In the genomic region with DNA sequence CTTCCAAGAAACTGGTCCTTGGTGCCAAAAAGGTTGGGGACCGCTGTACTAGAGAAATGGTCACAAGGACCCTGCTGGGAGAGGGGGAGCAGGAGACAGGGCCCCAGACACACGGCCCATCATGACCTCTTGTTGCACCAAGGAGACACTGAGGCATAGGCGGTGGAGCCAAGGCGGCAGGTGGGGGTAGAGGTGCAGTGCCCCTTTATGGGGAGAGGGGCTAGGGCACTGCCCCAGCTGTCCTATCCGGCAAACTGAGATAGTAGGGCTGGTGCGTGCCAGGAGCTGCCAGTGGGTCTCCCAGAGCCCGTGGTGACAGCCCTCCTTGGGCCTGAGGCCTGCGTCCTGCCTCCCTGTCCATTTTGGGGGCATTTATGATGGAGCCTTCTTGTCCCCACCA, we compare ENCODE assay signal across 27 cellular contexts. TPM values are rescaled to one million over a fixed set of nuclear protein-coding genes. Genes with fewer than 3 reads are reported as not detected.
DNase-seq lines count a peak whose midpoint lies in the region; ATAC-seq and TF ChIP-seq lines count a peak whose summit lies in the region.
"Had no signal": no experiment of that assay in that cellular context is flagged by ENCODE, and none has a peak within 500 bp of the region (broad histone marks: within the 10 kb centered on the region; RNA-seq: fewer than 3 reads in every experiment).

No MANE protein-coding gene starts in this region.

- H2BK120ac ChIP-seq in neuronal stem cell (ENCODE audit: low read depth, low read length) = no peak overlapping the region
- no peak overlapping the region for H2BK120ac ChIP-seq in mesendoderm (ENCODE audit: low read depth, low read length)

- no peak for TF ChIP-seq POLR2A in GM18505 (IDR thresholded peaks at IDR 0.05; ENCODE audit: borderline replicate concordance, extremely low read depth, insufficient read depth, insufficient read length)

- no peaks in the 10 kb centered on the region for H3K9me3 ChIP-seq in cardiac muscle cell (ENCODE audit: low read depth)
- no peaks in the 10 kb centered on the region for H3K9me3 ChIP-seq in left ventricle myocardium inferior (replicated peaks)
- no peaks in the 10 kb centered on the region for H3K9me3 ChIP-seq in neuronal stem cell (replicated peaks in 1 of 2; ENCODE audit: control insufficient read depth in 2 of 2, insufficient read depth in 1 of 2, low read depth in 1 of 2, low read length in 2 of 2)

- no peak overlapping the region for H4K91ac ChIP-seq in neuronal stem cell (ENCODE audit: low read depth, low read length, poor library complexity)

- H3K79me1 ChIP-seq in neuronal stem cell (ENCODE audit: low read depth, low read length) (peaks cover 4% of the 10 kb centered on the region), mesendoderm (ENCODE audit: low read length) (no peaks in the 10 kb centered on the region)

- H3K4ac ChIP-seq in neuronal stem cell (ENCODE audit: low read length) (no peak overlapping the region), mesendoderm (ENCODE audit: low read depth, low read length) (no peak overlapping the region)

- H3K9ac ChIP-seq in neuronal stem cell (ENCODE audit: low read depth, low read length, poor library complexity) = no peak overlapping the region
- H3K9ac ChIP-seq in mesendoderm (ENCODE audit: low read length) = no peak overlapping the region

- POLR2A ChIA-PET in HEK293T (lab: Yijun Ruan, JAX) = no interaction called here

- no CpG with 5 or more reads among the region's 8 CpGs for WGBS in neuronal stem cell (ENCODE audit: extremely low coverage in 2 of 2, insufficient read length in 2 of 2, insufficient replicate concordance in 1 of 2), 2 donors
- no CpG with 5 or more reads among the region's 8 CpGs for WGBS in mesendoderm (ENCODE audit: extremely low coverage, insufficient coverage, low lambda C conversion rate)

- H3K36me3 ChIP-seq in cardiac muscle cell (peaks cover 37% of the 10 kb centered on the region), left ventricle myocardium inferior (peaks cover 31% of the 10 kb centered on the region), neuronal stem cell (replicated peaks in 1 of 2; ENCODE audit: control insufficient read depth in 2 of 2, insufficient read depth in 2 of 2, low read length in 2 of 2) (no peaks in the 10 kb centered on the region), mesendoderm (ENCODE audit: control insufficient read depth, insufficient read depth, low read length) (no peaks in the 10 kb centered on the region)

- H2AFZ ChIP-seq in neuronal stem cell (ENCODE audit: low read length) = no peak overlapping the region
- H2AFZ ChIP-seq: GM23338, PC-9 had no signal

- CTCF ChIA-PET in HEK293T (lab: Yijun Ruan, JAX) = interaction anchor here (1.3 kb wide), 1 partner anchor 103 kb away, joined by 3 read pairs; no protein-coding TSS in a partner anchor

- H3K4me2 ChIP-seq in neuronal stem cell (ENCODE audit: insufficient read depth, low read length, poor library complexity, severe bottlenecking) (no peak overlapping the region), mesendoderm (ENCODE audit: low read length) (no peak overlapping the region)
- H3K4me2 ChIP-seq: GM23338, PC-9 had no signal

- peak overlapping the region; percentile 43 for H2BK15ac ChIP-seq in neuronal stem cell (ENCODE audit: low read length)
- no peak overlapping the region for H2BK15ac ChIP-seq in mesendoderm (replicated peaks; ENCODE audit: low read depth)

- H3K18ac ChIP-seq in neuronal stem cell (ENCODE audit: low read length) (peak overlapping the region; percentile 78), mesendoderm (ENCODE audit: low read length) (no peak overlapping the region)

- H2AK5ac ChIP-seq in neuronal stem cell (ENCODE audit: low read depth, low read length) = peak overlapping the region; percentile 71
- H2AK5ac ChIP-seq in mesendoderm (ENCODE audit: low read length) = no peak overlapping the region

- no peak overlapping the region for H3K14ac ChIP-seq in neuronal stem cell (ENCODE audit: low read length)

- H3K79me2 ChIP-seq in mesendoderm (ENCODE audit: control insufficient read depth, insufficient read depth, low read length) = no peaks in the 10 kb centered on the region

- H2BK12ac ChIP-seq in neuronal stem cell (ENCODE audit: low read length) = no peak overlapping the region

- no peak overlapping the region for H3K56ac ChIP-seq in mesendoderm (ENCODE audit: low read length)

- H3K4me1 ChIP-seq in cardiac muscle cell (ENCODE audit: low read depth) (no peaks in the 10 kb centered on the region), left ventricle myocardium inferior (peaks cover 13% of the 10 kb centered on the region), neuronal stem cell (ENCODE audit: control insufficient read depth in 2 of 2, insufficient read depth in 1 of 2, low read depth in 1 of 2, low read length in 2 of 2) (peaks cover 0 to 14% of the 10 kb centered on the region in 2 donors), mesendoderm (ENCODE audit: control insufficient read depth, low read depth, low read length) (no peaks in the 10 kb centered on the region)

- H3K4me3 ChIP-seq in cardiac muscle cell (no peak overlapping the region), left ventricle myocardium inferior (no peak overlapping the region), neuronal stem cell (ENCODE audit: low read length in 2 of 2) (no peak overlapping the region), mesendoderm (ENCODE audit: low read length) (no peak overlapping the region)
- H3K4me3 ChIP-seq: GM23338, PC-9 had no signal

- no peak for TF ChIP-seq CTCF in cardiac muscle cell (IDR thresholded peaks at IDR 0.05; ENCODE audit: low read depth, low read length)
- TF ChIP-seq CTCF in left ventricle myocardium inferior (IDR thresholded peaks at IDR 0.05; ENCODE audit: borderline replicate concordance) = no peak

- H3K27ac ChIP-seq in cardiac muscle cell (peak overlapping the region; percentile 98), left ventricle myocardium inferior (replicated peaks) (peak overlapping the region; percentile 61), neuronal stem cell (replicated peaks; ENCODE audit: low read length) (no peak overlapping the region), mesendoderm (ENCODE audit: low read depth, low read length) (no peak overlapping the region)
- H3K27ac ChIP-seq: PC-9 had no signal

- H3K27me3 ChIP-seq in cardiac muscle cell (no peaks in the 10 kb centered on the region), left ventricle myocardium inferior (ENCODE audit: low read depth) (no peaks in the 10 kb centered on the region), neuronal stem cell (ENCODE audit: control insufficient read depth in 3 of 3, insufficient read depth in 3 of 3, low read depth in 1 of 3, low read length in 3 of 3) (peaks cover 0 to 13% (median 0%) of the 10 kb centered on the region in 3 experiments), mesendoderm (ENCODE audit: insufficient read depth, low read length, poor library complexity) (no peaks in the 10 kb centered on the region)

- H4K8ac ChIP-seq in neuronal stem cell (ENCODE audit: low read depth, low read length) = no peak overlapping the region
- H4K8ac ChIP-seq in mesendoderm (ENCODE audit: low read depth, low read length) = no peak overlapping the region

- no peak overlapping the region for H2BK5ac ChIP-seq in neuronal stem cell (ENCODE audit: low read length)
- H2BK5ac ChIP-seq in mesendoderm (ENCODE audit: low read length) = no peak overlapping the region

- H3K23ac ChIP-seq in neuronal stem cell (ENCODE audit: low read depth, low read length, poor library complexity) = no peak overlapping the region
- H3K23ac ChIP-seq in mesendoderm (ENCODE audit: low read length) = no peak overlapping the region

- intact Hi-C loops in left ventricle myocardium inferior (cut with micrococcal nuclease) = no loop called here

- DNase-seq in cardiac muscle cell (ENCODE audit: low read depth in 1 of 2, low spot score in 1 of 2) (peak in 1 of 2 donors; percentile 32), left ventricle myocardium inferior (peak; percentile 55), neuronal stem cell (ENCODE audit: low spot score) (no peak), HEK293T (ENCODE audit: extremely low spot score) (no peak), mesendoderm (no peak)
- DNase-seq in effector CD8-positive, alpha-beta T cell (lab: John Stamatoyannopoulos, UW) = no peak
- DNase-seq: C1 segment of cervical spinal cord; CD4-positive, alpha-beta memory T cell; COR-L47; H9; HFFc6; KBM-7; MV-4-11; NCI-H1105; NCI-H1436 treated with DMSO at 0.1 percent for 48 hours; NCI-H1930; NCI-H446; NCI-H526; NCI-H82; NK-92 treated with Interleukin-12 subunit alpha and Interleukin-12 subunit beta, amount 100 ng/mL, for 24 hours; PC-9; RPMI8226; SHP77 treated with DMSO at 0.1 percent for 48 hours had no signal

- ATAC-seq in GM18505 (IDR thresholded peaks at IDR 0.05; ENCODE audit: unreplicated experiment) = no peak
- ATAC-seq: GM23338 had no signal

- no peak overlapping the region for H4K5ac ChIP-seq in mesendoderm (ENCODE audit: low read length)

TF ChIP-seq in HEK293T, 16 proteins besides CTCF, POLR2A, EP300 and RAD21:
- no peak for TF ChIP-seq ZNF384 (IDR thresholded peaks at IDR 0.05)
- TF ChIP-seq SP1 (IDR thresholded peaks at IDR 0.05) = no peak
- no peak for TF ChIP-seq L3MBTL2 (conservative IDR thresholded peaks at IDR 0.05)
- TF ChIP-seq, protein P1, sequence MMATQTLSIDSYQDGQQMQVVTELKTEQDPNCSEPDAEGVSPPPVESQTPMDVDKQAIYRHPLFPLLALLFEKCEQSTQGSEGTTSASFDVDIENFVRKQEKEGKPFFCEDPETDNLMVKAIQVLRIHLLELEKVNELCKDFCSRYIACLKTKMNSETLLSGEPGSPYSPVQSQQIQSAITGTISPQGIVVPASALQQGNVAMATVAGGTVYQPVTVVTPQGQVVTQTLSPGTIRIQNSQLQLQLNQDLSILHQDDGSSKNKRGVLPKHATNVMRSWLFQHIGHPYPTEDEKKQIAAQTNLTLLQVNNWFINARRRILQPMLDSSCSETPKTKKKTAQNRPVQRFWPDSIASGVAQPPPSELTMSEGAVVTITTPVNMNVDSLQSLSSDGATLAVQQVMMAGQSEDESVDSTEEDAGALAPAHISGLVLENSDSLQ (IDR thresholded peaks at IDR 0.05) = no peak

RNA-seq across cellular contexts. Expression of a gene that starts 20.3 kb away (rescaled TPM):
- 4,623 and 7,232 TPM in 2 replicates for total RNA-seq in cardiac muscle cell
- 7,307 and 9,291 TPM in 2 replicates for polyA plus RNA-seq in cardiac muscle cell
- total RNA-seq in left ventricle myocardium inferior = 8,708 TPM
- polyA plus RNA-seq in neuronal stem cell (2013, experiment 1 of 2) = 8.6 TPM
- 10.2 TPM for polyA plus RNA-seq in neuronal stem cell (2013, experiment 2 of 2)
- polyA plus RNA-seq in mesendoderm (2013, experiment 1 of 2) = 9.1 TPM
- polyA plus RNA-seq in mesendoderm (2013, experiment 2 of 2) = 10.8 TPM
- total RNA-seq: CD4-positive, alpha-beta memory T cell; Daoy; HFFc6 had no signal
- polyA plus RNA-seq: CD4-positive, alpha-beta memory T cell had no signal

RNA-seq across cellular contexts. Expression of a gene that starts 41.9 kb away (rescaled TPM):
- 8.4 and 12.6 TPM in 2 replicates for total RNA-seq in cardiac muscle cell
- 8.2 and 9.5 TPM in 2 replicates for polyA plus RNA-seq in cardiac muscle cell
- total RNA-seq in left ventricle myocardium inferior = 2.0 TPM
- 0.86 TPM for polyA plus RNA-seq in neuronal stem cell (2013, experiment 1 of 2)
- polyA plus RNA-seq in neuronal stem cell (2013, experiment 2 of 2) = 0.86 TPM
- polyA plus RNA-seq in mesendoderm (2013, experiment 1 of 2) = 35.3 TPM
- polyA plus RNA-seq in mesendoderm (2013, experiment 2 of 2) = 35.8 TPM
- total RNA-seq: A673, HFFc6 had no signal
- polyA plus RNA-seq: CD4-positive, alpha-beta memory T cell had no signal

Comparison
In these comparisons a context has a peak if more than half of its experiments do, and no peak if none do; other contexts are left out.
1. H3K27ac ChIP-seq: peak in cardiac muscle cell (single experiment) and left ventricle myocardium inferior (single experiment); none in neuronal stem cell (single experiment) and mesendoderm (single experiment).